Comparison of ENCODE assay signal across 15 cellular contexts in the genomic region with DNA sequence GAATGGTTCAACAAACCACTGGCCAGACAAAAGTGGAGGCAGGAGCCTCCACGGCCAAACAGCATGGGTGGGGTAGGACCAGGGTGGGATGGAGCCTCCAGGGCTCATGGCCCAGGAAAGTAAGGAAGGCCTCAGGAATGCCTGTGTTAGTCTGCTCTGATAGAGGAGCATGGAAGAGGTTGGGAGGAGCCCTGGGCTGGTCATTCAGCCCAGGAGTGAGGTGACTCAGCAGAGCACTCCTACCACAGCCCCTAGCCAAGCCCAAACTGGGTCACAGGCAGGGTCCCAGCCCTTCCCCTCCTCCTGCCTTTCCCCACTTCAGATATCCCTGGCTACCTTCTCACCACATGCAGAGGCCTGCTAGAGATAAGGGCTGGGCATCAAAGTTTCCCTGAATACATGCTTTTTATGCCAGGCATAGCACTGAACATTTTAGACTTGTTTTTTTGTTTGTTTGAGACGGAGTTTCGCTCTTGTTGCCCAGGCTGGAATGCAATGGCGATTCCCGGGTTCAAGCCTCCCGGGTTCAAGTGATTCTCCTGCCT. TPM values are rescaled to one million over a fixed set of nuclear protein-coding genes. Genes with fewer than 3 reads are reported as not detected.
DNase-seq lines count a peak whose midpoint lies in the region; ATAC-seq, FAIRE-seq and TF ChIP-seq lines count a peak whose summit lies in the region.
"Had no signal": no experiment of that assay in that cellular context is flagged by ENCODE, and none has a peak within 500 bp of the region (broad histone marks: within the 10 kb centered on the region; RNA-seq: fewer than 3 reads in every experiment).

No MANE protein-coding gene starts in this region.

- H3K4me1 ChIP-seq in PC-3 (ENCODE audit: insufficient read depth, low read length) (peaks cover 47% of the 10 kb centered on the region), kidney (ENCODE audit: control insufficient read depth in 1 of 2, insufficient read depth in 1 of 2, low read depth in 1 of 2, low read length in 2 of 2) (peaks cover 0 to 13% of the 10 kb centered on the region in 2 donors)

- intact Hi-C loops in PC-3 (cut with micrococcal nuclease) (no loop called here), kidney (cut with DNase I) (no loop called here)

- POLR2A ChIA-PET in GM10248 (lab: Yijun Ruan, JAX), result no interaction called here
- POLR2A ChIA-PET in PC-3 (lab: Charles Lee; ENCODE audit: unreplicated experiment), result interaction anchor here (0.8 kb wide), 1 partner anchor 181 kb away, joined by 4 read pairs; no protein-coding TSS in a partner anchor

- no peak overlapping the region for H2AFZ ChIP-seq in PC-3 (ENCODE audit: low read length)

- H3K4me3 ChIP-seq in PC-3 (ENCODE audit: low read length), result no peak overlapping the region
- H3K4me3 ChIP-seq in kidney (ENCODE audit: low read length in 2 of 2), result no peak overlapping the region
- H3K4me3 ChIP-seq: pancreas, upper lobe of left lung had no signal

- DNase-seq in GM10248 (ENCODE audit: extremely low spot score), result peak; percentile 14
- DNase-seq in PC-3, result peak; percentile 46
- DNase-seq in renal cortical epithelial cell (ENCODE audit: low read depth), result peak; percentile 51
- no peak for DNase-seq in NCI-H1105 (lab: John Stamatoyannopoulos, UW)
- no peak for DNase-seq in kidney
- no peak for DNase-seq in hippocampal formation (lab: John Stamatoyannopoulos, UW)
- DNase-seq: activated B cell treated with CpG ODN at 0.5 μM for 24 hours, activated gamma-delta T cell, DND-41, NCI-H146 had no signal

- CTCF ChIA-PET in GM10248 (lab: Yijun Ruan, JAX), result interaction anchor here (2.1 to 11.2 kb wide), 3 partner anchors 7 to 87 kb away, joined by 9 to 174 read pairs (median 14); a partner anchor contains a TSS
- CTCF ChIA-PET in PC-3 (lab: Charles Lee), result no interaction called here

- H3F3A ChIP-seq in PC-3 (ENCODE audit: low read length, unreplicated experiment), result no peaks in the 10 kb centered on the region

- TF ChIP-seq CTCF in GM10248 (IDR thresholded peaks at IDR 0.05; ENCODE audit: control extremely low read depth, extremely low read depth, low read depth, missing control alignments) (no peak), PC-3 (conservative IDR thresholded peaks at IDR 0.05; ENCODE audit: low read depth, low read length) (no peak), kidney (IDR thresholded peaks at IDR 0.05; ENCODE audit: borderline replicate concordance, extremely low read depth, insufficient read depth) (no peak)

- H3K36me3 ChIP-seq in PC-3 (ENCODE audit: low read depth, low read length) (no peaks in the 10 kb centered on the region), kidney (ENCODE audit: control insufficient read depth in 1 of 2, insufficient read depth in 2 of 2, low read length in 2 of 2) (no peaks in the 10 kb centered on the region)
- H3K36me3 ChIP-seq: pancreas, upper lobe of left lung had no signal

- H3K27me3 ChIP-seq in PC-3 (ENCODE audit: low read length), result no peaks in the 10 kb centered on the region
- H3K27me3 ChIP-seq: pancreas, upper lobe of left lung had no signal

- FAIRE-seq in kidney (lab: Jason Lieb, UNC), result no peak
- FAIRE-seq: pancreas had no signal

- H3K79me2 ChIP-seq in PC-3 (ENCODE audit: low read length), result no peaks in the 10 kb centered on the region

- H3K9me3 ChIP-seq in PC-3 (ENCODE audit: low read length) (no peaks in the 10 kb centered on the region), kidney (ENCODE audit: control insufficient read depth in 1 of 2, low read length in 2 of 2) (no peaks in the 10 kb centered on the region)
- H3K9me3 ChIP-seq: pancreas, upper lobe of left lung had no signal

- no peaks in the 10 kb centered on the region for H3K9me2 ChIP-seq in PC-3 (replicated peaks; ENCODE audit: low read length)

- H3K9ac ChIP-seq in PC-3 (ENCODE audit: low read length) (no peak overlapping the region), kidney (ENCODE audit: low read length in 2 of 2) (no peak overlapping the region)

- ATAC-seq in PC-3, result peak; percentile 27
- ATAC-seq in esophagus mucosa, result peak; percentile 54
- ATAC-seq in HG03521 (IDR thresholded peaks at IDR 0.05; ENCODE audit: unreplicated experiment), result no peak
- ATAC-seq: pancreas had no signal

- no TSS peak for BruUV-seq in PC-3 (replicated peaks; lab: Mats Ljungman, UMichigan)

- H3K27ac ChIP-seq in PC-3 (ENCODE audit: low read length) (peak overlapping the region; percentile 16; the same call in 1 of the 2 replicates), kidney (ENCODE audit: low read depth in 2 of 2, low read length in 2 of 2) (no peak overlapping the region)
- H3K27ac ChIP-seq: HL-60, pancreas, upper lobe of left lung had no signal

- H3K4me2 ChIP-seq in PC-3 (ENCODE audit: low read length), result no peak overlapping the region

- H4K20me1 ChIP-seq in PC-3 (ENCODE audit: low read length), result no peaks in the 10 kb centered on the region

RNA-seq across cellular contexts. Expression of a gene that starts 3.1 kb away (rescaled TPM):
- 12.4 and 14.3 TPM in 2 replicates for total RNA-seq in PC-3 (2014; rRNA removed)
- 1.2 TPM for total RNA-seq in esophagus mucosa
- total RNA-seq in renal cortical epithelial cell, result 11.8 and 16.1 TPM in 2 replicates
- 10.4 TPM for total RNA-seq in kidney
- 37.6 TPM for polyA plus RNA-seq in kidney (ENCODE audit: insufficient read depth, low read depth, low replicate concordance)

RNA-seq across cellular contexts. Expression of a gene that starts 56.6 kb away (rescaled TPM):
- total RNA-seq in PC-3 (2014; rRNA removed) (21.6 and 23.6 TPM in 2 replicates), esophagus mucosa (26.9 TPM), renal cortical epithelial cell (15.6 and 31.5 TPM in 2 replicates), kidney (39.7 TPM)
- polyA plus RNA-seq in kidney (ENCODE audit: insufficient read depth, low read depth, low replicate concordance), result 21.6 TPM

Comparison
In these comparisons a context has a peak if more than half of its experiments do, and no peak if none do; other contexts are left out.
1. DNase-seq: peak in GM10248 (single experiment), PC-3 (single experiment) and renal cortical epithelial cell (single experiment); none in NCI-H1105 (single experiment), kidney (single experiment) and hippocampal formation (0 of 2).